10 cellular contexts compared by ENCODE assay signal in genomic region chr7:156998988-156999610, GRCh38. TPM values are rescaled to one million over a fixed set of nuclear protein-coding genes. Genes with fewer than 3 reads are reported as not detected.
A peak's percentile ranks its signal among the peaks of the same experiment; 100 is the strongest.
DNase-seq lines count a peak whose midpoint lies in the region; ATAC-seq and TF ChIP-seq lines count a peak whose summit lies in the region.
"Had no signal": no experiment of that assay in that cellular context is flagged by ENCODE, and none has a peak within 500 bp of the region (broad histone marks: within the 10 kb centered on the region; RNA-seq: fewer than 3 reads in every experiment).

No MANE protein-coding gene starts in this region.

- no peak for TF ChIP-seq EP300 in upper lobe of left lung (IDR thresholded peaks at IDR 0.05)

- H3K36me3 Mint-ChIP-seq in brain = no peaks in the 10 kb centered on the region

- H3K4me3 ChIP-seq in cardiac muscle cell (peak overlapping the region; percentile 36), mesenchymal stem cell (ENCODE audit: insufficient read depth in 1 of 2, low read depth in 1 of 2, low read length in 2 of 2) (no peak overlapping the region), upper lobe of left lung (peak overlapping the region; percentile 18 to 65 (median 56)), lower leg skin (ENCODE audit: low read depth, poor library complexity, severe bottlenecking) (no peak overlapping the region)

- TF ChIP-seq CTCF in cardiac muscle cell (IDR thresholded peaks at IDR 0.05; ENCODE audit: low read depth, low read length) (no peak), brain (conservative IDR thresholded peaks at IDR 0.05) (no peak), upper lobe of left lung (IDR thresholded peaks at IDR 0.05) (no peak), lower leg skin (IDR thresholded peaks at IDR 0.05) (no peak)

- ATAC-seq in left ventricle myocardium superior (no peak), upper lobe of left lung (ENCODE audit: low FRiP score in 2 of 2) (peak in 1 of 2 donors; percentile 4), GM19328 (IDR thresholded peaks at IDR 0.05; ENCODE audit: unreplicated experiment) (no peak)

- DNase-seq in cardiac muscle cell (ENCODE audit: low read depth in 1 of 2, low spot score in 1 of 2) (no peak), left ventricle myocardium superior (no peak), mesenchymal stem cell (no peak), upper lobe of left lung (no peak), NK-92 (lab: John Stamatoyannopoulos, UW; ENCODE audit: unreplicated experiment) (no peak), lower leg skin (ENCODE audit: low spot score in 2 of 2) (no peak)
- DNase-seq: COR-L47 had no signal

- no peak overlapping the region for H2AFZ ChIP-seq in mesenchymal stem cell (ENCODE audit: low read depth, low read length)

- H3K36me3 ChIP-seq in cardiac muscle cell (no peaks in the 10 kb centered on the region), mesenchymal stem cell (ENCODE audit: control insufficient read depth in 1 of 2, insufficient read depth in 2 of 2, low read depth in 1 of 2, low read length in 2 of 2) (no peaks in the 10 kb centered on the region), upper lobe of left lung (no peaks in the 10 kb centered on the region)

- H3K23ac ChIP-seq in mesenchymal stem cell (ENCODE audit: low read length in 2 of 2) = no peak overlapping the region

- peaks cover 27% of the 10 kb centered on the region for H3K4me1 Mint-ChIP-seq in brain

- H3K27ac ChIP-seq in cardiac muscle cell = no peak overlapping the region
- no peak overlapping the region for H3K27ac ChIP-seq in mesenchymal stem cell (ENCODE audit: low read length, poor library complexity, severe bottlenecking)
- H3K27ac ChIP-seq in upper lobe of left lung = no peak overlapping the region

- H3K4me1 ChIP-seq in cardiac muscle cell (ENCODE audit: low read depth) = peaks cover 11% of the 10 kb centered on the region
- peaks cover 28% of the 10 kb centered on the region for H3K4me1 ChIP-seq in mesenchymal stem cell (ENCODE audit: control insufficient read depth, insufficient read depth, low read depth, low read length)
- peaks cover 16 to 41% (median 24%) of the 10 kb centered on the region in 4 donors for H3K4me1 ChIP-seq in upper lobe of left lung

- no peak overlapping the region for H2BK15ac ChIP-seq in mesenchymal stem cell (ENCODE audit: low read depth, poor library complexity, severe bottlenecking)

- H3K9me3 ChIP-seq in cardiac muscle cell (ENCODE audit: low read depth) (no peaks in the 10 kb centered on the region), mesenchymal stem cell (ENCODE audit: control insufficient read depth, low read length) (peaks cover 9% of the 10 kb centered on the region), upper lobe of left lung (no peaks in the 10 kb centered on the region)

- no peak overlapping the region for H3K27ac Mint-ChIP-seq in brain

- peaks cover 97% of the 10 kb centered on the region for H3K27me3 Mint-ChIP-seq in brain

- H2BK12ac ChIP-seq in mesenchymal stem cell (ENCODE audit: low read length in 2 of 2) = no peak overlapping the region

- H3K4me3 Mint-ChIP-seq in brain = peak overlapping the region in 3 of 5 experiments; percentile 35 to 46 (median 45)

- H3K27me3 ChIP-seq in cardiac muscle cell (peaks cover 98% of the 10 kb centered on the region), mesenchymal stem cell (ENCODE audit: control insufficient read depth in 1 of 2, insufficient read depth in 1 of 2, low read length in 2 of 2) (peaks cover 76 to 80% of the 10 kb centered on the region in 2 experiments), upper lobe of left lung (peaks cover 0 to 50% (median 27%) of the 10 kb centered on the region in 4 donors)

- no peak overlapping the region for H3K14ac ChIP-seq in mesenchymal stem cell (ENCODE audit: low read length in 2 of 2)

- peak overlapping the region; percentile 67 for H3K4me2 ChIP-seq in mesenchymal stem cell (ENCODE audit: low read length, poor library complexity, severe bottlenecking)

- no peak overlapping the region for H2BK5ac ChIP-seq in mesenchymal stem cell (ENCODE audit: low read depth, low read length, poor library complexity, severe bottlenecking)

- no peak overlapping the region for H3K9ac ChIP-seq in mesenchymal stem cell (ENCODE audit: low read length)

- H2BK120ac ChIP-seq in mesenchymal stem cell (ENCODE audit: low read depth, low read length) = no peak overlapping the region

- no peak overlapping the region for H4K8ac ChIP-seq in mesenchymal stem cell (ENCODE audit: low read length)

- no peak for TF ChIP-seq POLR2A in upper lobe of left lung (IDR thresholded peaks at IDR 0.05)
- no peak for TF ChIP-seq POLR2A in lower leg skin (IDR thresholded peaks at IDR 0.05)

- H3K4ac ChIP-seq in mesenchymal stem cell (ENCODE audit: low read depth in 1 of 2, low read length in 2 of 2) = no peak overlapping the region

- intact Hi-C loops in left ventricle myocardium superior (cut with micrococcal nuclease) (no loop called here), lower leg skin (cut with DNase I; ENCODE audit: low total_unique reads) (no loop called here)

- no peaks in the 10 kb centered on the region for H3K79me1 ChIP-seq in mesenchymal stem cell (replicated peaks; ENCODE audit: low read length, poor library complexity, severe bottlenecking)

- no peak overlapping the region for H4K91ac ChIP-seq in mesenchymal stem cell (ENCODE audit: low read length)

- no peak overlapping the region for H3K18ac ChIP-seq in mesenchymal stem cell (ENCODE audit: low read depth in 1 of 2, low read length in 2 of 2)

- WGBS in mesenchymal stem cell = 19% methylated on average over 13 of the region's 13 CpGs
- WGBS in upper lobe of left lung, 2 donors = 36 to 44% methylated on average over 13 of the region's 13 CpGs
- WGBS in lower leg skin, 2 donors = 46 to 53% methylated on average over 13 of the region's 13 CpGs

- no peak overlapping the region for H2AK5ac ChIP-seq in mesenchymal stem cell (ENCODE audit: low read length, severe bottlenecking)

- H3K9me3 Mint-ChIP-seq in brain = peaks cover 0 to 27% (median 6%) of the 10 kb centered on the region in 5 experiments

RNA-seq across cellular contexts. Expression of gene MNX1, which starts 11.4 kb away (rescaled TPM):
- total RNA-seq in cardiac muscle cell (0.56 and 0.77 TPM in 2 replicates), left ventricle myocardium superior (not detected), upper lobe of left lung (1 to 10 TPM in 1 of 6 donors, under 1 TPM in 2, not detected in 3; 0.46 to 1.5 (median 0.98) TPM), lower leg skin (under 1 TPM in 1 of 4 donors, not detected in 3; 0.76 TPM)
- polyA plus RNA-seq in cardiac muscle cell (0.31 and 0.35 TPM in 2 replicates), brain (ENCODE audit: insufficient read depth, low read depth, low replicate concordance) (2.5 TPM)
- polyA plus RNA-seq in mesenchymal stem cell (2013, experiment 1 of 2) = not detected
- polyA plus RNA-seq in mesenchymal stem cell (2013, experiment 2 of 2) = not detected
- total RNA-seq: lung microvascular endothelial cell had no signal

RNA-seq across cellular contexts. Expression of gene NOM1, which starts 49.6 kb away (rescaled TPM):
- total RNA-seq in cardiac muscle cell (9.9 and 18.3 TPM in 2 replicates), left ventricle myocardium superior (7.8 TPM), upper lobe of left lung (10 to 100 TPM; 18.7 to 49.2 (median 22.8) TPM), lower leg skin (10 to 100 TPM in 3 of 4 donors, 1 to 10 TPM in 1; 9.0 to 26.4 (median 17.4) TPM)
- polyA plus RNA-seq in cardiac muscle cell (5.6 and 8.9 TPM in 2 replicates), brain (ENCODE audit: insufficient read depth, low read depth, low replicate concordance) (4.8 TPM)
- polyA plus RNA-seq in mesenchymal stem cell (2013, experiment 1 of 2) = 8.6 TPM
- 7.6 TPM for polyA plus RNA-seq in mesenchymal stem cell (2013, experiment 2 of 2)

Comparison
In these comparisons a context has a peak if more than half of its experiments do, and no peak if none do; other contexts are left out.
1. H3K4me3 ChIP-seq: peak in cardiac muscle cell (single experiment) and upper lobe of left lung (4 of 4); none in mesenchymal stem cell (0 of 2) and lower leg skin (single experiment).